Comparison of ENCODE assay signal across 13 cellular contexts in genomic region chr5:158511454-158511853, GRCh38.
DNase-seq lines count a peak whose midpoint lies in the region; ATAC-seq, FAIRE-seq and TF ChIP-seq lines count a peak whose summit lies in the region.
"Had no signal": no experiment of that assay in that cellular context is flagged by ENCODE, and none has a peak within 500 bp of the region (broad histone marks: within the 10 kb centered on the region; RNA-seq: fewer than 3 reads in every experiment).

No MANE protein-coding gene starts in this region.

- no peak for TF ChIP-seq POLR2A in GM12878 (IDR thresholded peaks at IDR 0.05; ENCODE audit: low read depth, low read length)

- no peaks in the 10 kb centered on the region for H3K27me3 ChIP-seq in GM12878 (replicated peaks in 1 of 2; ENCODE audit: control insufficient read depth in 2 of 2, insufficient read depth in 2 of 2, low read length in 1 of 2)
- no peaks in the 10 kb centered on the region for H3K27me3 ChIP-seq in pancreas

- RAD21 ChIA-PET in GM12878 (lab: Charles Lee; ENCODE audit: unreplicated experiment) = no interaction called here

- intact Hi-C loops in GM12878 (cut with micrococcal nuclease; ENCODE audit: unreplicated experiment) (no loop called here), pancreas (cut with DNase I) (no loop called here)

- SMC1A ChIA-PET in GM12878 (lab: Charles Lee; ENCODE audit: uncharacterized antibody, unreplicated experiment) = interaction anchor here (1.0 to 1.1 kb wide), 2 partner anchors 76 to 916 kb away, joined by 3 to 4 read pairs; no protein-coding TSS in a partner anchor

- no peak for TF ChIP-seq EP300 in GM12878 (IDR thresholded peaks at IDR 0.05; ENCODE audit: borderline replicate concordance in 1 of 2, control insufficient read depth in 1 of 2, low read depth in 2 of 2, low read length in 2 of 2)

- peak; percentile 36 for DNase-seq in GM20000 (ENCODE audit: low spot score)
- DNase-seq in GM12878 (ENCODE audit: low read depth, low spot score) = no peak
- no peak for DNase-seq in stimulated activated CD4-positive, alpha-beta T cell treated with anti-CD3 and anti-CD28 coated beads, Interleukin-15, amount 100 ng/mL, for 24 hours
- no peak for DNase-seq in pancreas
- DNase-seq in ecto neural progenitor cell (ENCODE audit: low spot score) = no peak
- DNase-seq in SHP77 (lab: John Stamatoyannopoulos, UW) = no peak
- DNase-seq: activated CD8-positive, alpha-beta memory T cell treated with anti-CD3 and anti-CD28 coated beads, Interleukin-2, amount 10 ng/mL, durations not matched to agents 7 days and 5 days; kidney; NCI-H82 had no signal

- ATAC-seq in GM18502 (IDR thresholded peaks at IDR 0.05; ENCODE audit: poor library complexity, unreplicated experiment) = peak; percentile 84
- peak; percentile 83 for ATAC-seq in HG03060 (IDR thresholded peaks at IDR 0.05; ENCODE audit: low read depth, unreplicated experiment)
- no peak for ATAC-seq in GM12878
- no peak for ATAC-seq in pancreas
- ATAC-seq: activated CD8-positive, alpha-beta memory T cell treated with anti-CD3 and anti-CD28 coated beads, Interleukin-2, amount 10 ng/mL, durations not matched to agents 7 days and 5 days had no signal

- no peaks in the 10 kb centered on the region for H4K20me1 ChIP-seq in GM12878 (ENCODE audit: control insufficient read depth, insufficient read depth)

- H3K9ac ChIP-seq in GM12878 (ENCODE audit: control insufficient read depth, insufficient read depth, low read length) = no peak overlapping the region

- CTCF ChIA-PET in GM12878 (lab: Yijun Ruan, JAX) = no interaction called here

- H3K4me3 ChIP-seq in GM12878 = no peak overlapping the region
- no peak overlapping the region for H3K4me3 ChIP-seq in pancreas

- in situ Hi-C loops in GM12878 (cut with MboI) = no loop called here

- FAIRE-seq in GM12878 (lab: Jason Lieb, UNC) = no peak
- FAIRE-seq in pancreas (lab: Jason Lieb, UNC) = no peak
- FAIRE-seq: D721Med, H1, kidney had no signal

- no peak overlapping the region for H2AFZ ChIP-seq in GM12878 (ENCODE audit: control insufficient read depth, low read depth, low read length)

- BruUV-seq in GM12878 (replicated peaks; lab: Mats Ljungman, UMichigan) = no TSS peak

- no peak overlapping the region for H3K4me2 ChIP-seq in GM12878 (ENCODE audit: control insufficient read depth, insufficient read depth)

- H3K79me2 ChIP-seq in GM12878 (ENCODE audit: control insufficient read depth, insufficient read depth, low read length) = no peaks in the 10 kb centered on the region

- H3K4me1 ChIP-seq in GM12878 (ENCODE audit: control insufficient read depth, insufficient read depth, low read length) (peaks cover 4% of the 10 kb centered on the region), pancreas (no peaks in the 10 kb centered on the region)

- H3K9me3 ChIP-seq in GM12878 (replicated peaks; ENCODE audit: control insufficient read depth, insufficient read depth, low read length) = no peaks in the 10 kb centered on the region
- H3K9me3 ChIP-seq in pancreas = no peaks in the 10 kb centered on the region

- H3K36me3 ChIP-seq in GM12878 (ENCODE audit: control insufficient read depth in 2 of 2, insufficient read depth in 2 of 2, low read length in 1 of 2) (no peaks in the 10 kb centered on the region), pancreas (no peaks in the 10 kb centered on the region)

- POLR2A ChIA-PET in GM12878 (lab: Charles Lee) = no interaction called here

- no peak for TF ChIP-seq RAD21 in GM12878 (IDR thresholded peaks at IDR 0.05; ENCODE audit: insufficient read depth, low read depth, low read length)

- TF ChIP-seq CTCF in GM20000 (IDR thresholded peaks at IDR 0.05; ENCODE audit: extremely low read depth, missing control alignments) (no peak), GM12878 (IDR thresholded peaks at IDR 0.05 in 2 of 3, conservative IDR thresholded peaks at IDR 0.05 in 1 of 3; ENCODE audit: control insufficient read depth in 2 of 3, extremely low read depth in 1 of 3, insufficient read depth in 1 of 3, low read depth in 3 of 3, low read length in 3 of 3) (no peak), pancreas (IDR thresholded peaks at IDR 0.05) (no peak)

- no peak overlapping the region for H3K27ac ChIP-seq in GM12878 (ENCODE audit: control insufficient read depth, insufficient read depth)
- H3K27ac ChIP-seq in pancreas = no peak overlapping the region

TF ChIP-seq in GM12878, 131 proteins besides CTCF, POLR2A, EP300 and RAD21:
- TF ChIP-seq STAT1 (conservative IDR thresholded peaks at IDR 0.05) = no peak
- TF ChIP-seq PAX5 (IDR thresholded peaks at IDR 0.05; ENCODE audit: borderline replicate concordance, low read depth, low read length) = peak; percentile 43; the same call in 1 of the 2 replicates
TF ChIP-seq in GM12878: peak in this region for 1.

Comparison
In these comparisons a context has a peak if more than half of its experiments do, and no peak if none do; other contexts are left out.
1. ATAC-seq: peak in GM18502 (single experiment) and HG03060 (single experiment); none in GM12878 (single experiment) and pancreas (0 of 4).